ENCODE assay signal across 15 cellular contexts in the genomic region with DNA sequence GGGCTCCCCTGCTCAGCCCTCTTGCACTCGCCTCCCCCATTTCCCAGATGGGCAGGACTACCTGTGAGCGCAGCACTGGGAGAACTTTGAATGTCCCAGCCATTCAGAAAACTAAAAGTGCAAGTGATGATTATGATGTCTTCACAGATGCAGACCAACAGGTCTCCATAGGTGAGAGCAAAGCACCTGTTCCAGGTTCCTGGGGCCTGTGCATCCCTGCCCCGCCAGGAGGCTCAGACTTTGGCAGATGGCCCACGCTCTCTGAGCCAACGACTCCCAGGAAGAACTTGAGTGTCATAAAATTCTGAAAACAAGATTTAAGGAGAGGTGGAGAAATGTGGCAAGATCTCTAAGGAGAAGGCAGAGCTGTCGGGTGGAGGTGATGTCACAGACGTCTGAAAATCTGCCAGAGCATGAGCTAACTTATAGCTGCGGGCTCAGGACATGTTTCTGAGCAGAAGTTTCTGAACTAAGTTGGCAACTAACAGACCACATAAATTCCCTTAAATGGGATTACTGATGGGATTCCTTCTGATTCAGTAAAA.
DNase-seq lines count a peak whose midpoint lies in the region; ATAC-seq and TF ChIP-seq lines count a peak whose summit lies in the region.
"Had no signal": no experiment of that assay in that cellular context is flagged by ENCODE, and none has a peak within 500 bp of the region (broad histone marks: within the 10 kb centered on the region; RNA-seq: fewer than 3 reads in every experiment).

No MANE protein-coding gene starts in this region.

- no peaks in the 10 kb centered on the region for H3K9me3 ChIP-seq in mammary epithelial cell (replicated peaks; ENCODE audit: insufficient read depth, low read length)
- no peaks in the 10 kb centered on the region for H3K9me3 ChIP-seq in right lobe of liver
- H3K9me3 ChIP-seq: BE2C, Caco-2 had no signal

- H3K36me3 ChIP-seq in mammary epithelial cell (ENCODE audit: insufficient read depth, low read length) = no peaks in the 10 kb centered on the region
- no peaks in the 10 kb centered on the region for H3K36me3 ChIP-seq in right lobe of liver
- H3K36me3 ChIP-seq: BE2C had no signal

- WGBS in mammary epithelial cell (ENCODE audit: low coverage, missing lambda C conversion rate) = 24% methylated on average over 8 of the region's 8 CpGs
- WGBS in right lobe of liver (ENCODE audit: insufficient coverage, low coverage, low lambda C conversion rate, missing lambda C conversion rate) = 41% methylated on average over 8 of the region's 8 CpGs

- dilution Hi-C loops in mammary epithelial cell (cut with HindIII; ENCODE audit: low sequenced_read_pairs) = no loop called here

- CTCF ChIA-PET in mammary epithelial cell (lab: Charles Lee; ENCODE audit: low non-redundant PET) = no interaction called here

- intact Hi-C loops in mammary epithelial cell (cut with micrococcal nuclease) = no loop called here
- intact Hi-C loops in right lobe of liver (cut with DNase I) = no loop called here

- in situ Hi-C loops in mammary epithelial cell (cut with MboI; ENCODE audit: low sequenced_read_pairs in 2 of 2) = no loop called here

- peaks cover 1% of the 10 kb centered on the region for H3K27me3 ChIP-seq in mammary epithelial cell (ENCODE audit: insufficient read depth, low read length)
- peaks cover 47% of the 10 kb centered on the region for H3K27me3 ChIP-seq in foreskin keratinocyte
- no peaks in the 10 kb centered on the region for H3K27me3 ChIP-seq in right lobe of liver

- H4K20me1 ChIP-seq in mammary epithelial cell (ENCODE audit: insufficient read depth, low read length) = no peaks in the 10 kb centered on the region

- no peak for TF ChIP-seq POLR2A in right lobe of liver (IDR thresholded peaks at IDR 0.05)

- H3K9ac ChIP-seq in mammary epithelial cell (ENCODE audit: insufficient read depth, low read length) = no peak overlapping the region

- BruUV-seq in mammary epithelial cell (replicated peaks; lab: Mats Ljungman, UMichigan) = no TSS peak

- no peaks in the 10 kb centered on the region for H3K79me2 ChIP-seq in mammary epithelial cell (ENCODE audit: insufficient read depth, low read length)

- ATAC-seq in foreskin keratinocyte (peak; percentile 59), GM18511 (IDR thresholded peaks at IDR 0.05; ENCODE audit: unreplicated experiment) (no peak), right lobe of liver (no peak)
- ATAC-seq: HepG2 had no signal

- TF ChIP-seq CTCF in LNCaP clone FGC (IDR thresholded peaks at IDR 0.05; ENCODE audit: control insufficient read depth, extremely low read depth, insufficient read depth) = 0 out of 2 replicates have a peak, but pooled peaks have one; percentile 12
- peak in 1 of 2 donors; percentile 46 for TF ChIP-seq CTCF in mammary epithelial cell (conservative IDR thresholded peaks at IDR 0.05 in 1 of 2, IDR thresholded peaks at IDR 0.05 in 1 of 2; ENCODE audit: extremely low read depth in 1 of 2, insufficient read depth in 1 of 2, low read depth in 1 of 2, low read length in 2 of 2)
- peak; percentile 23 for TF ChIP-seq CTCF in foreskin keratinocyte (conservative IDR thresholded peaks at IDR 0.05)
- no peak for TF ChIP-seq CTCF in right lobe of liver (IDR thresholded peaks at IDR 0.05)

- H3K27ac ChIP-seq in mammary epithelial cell (ENCODE audit: insufficient read depth, low read depth, low read length) (no peak overlapping the region), foreskin keratinocyte (no peak overlapping the region), right lobe of liver (no peak overlapping the region)

- peak; percentile 63 for DNase-seq in LNCaP clone FGC (ENCODE audit: low read depth)
- DNase-seq in mammary epithelial cell = peak; percentile 33
- DNase-seq in foreskin keratinocyte = peak; percentile 82 to 89
- no peak for DNase-seq in NCI-H510A treated with DMSO at 0.1 percent for 48 hours (lab: John Stamatoyannopoulos, UW)
- no peak for DNase-seq in AG20443 (ENCODE audit: low spot score)
- no peak for DNase-seq in right lobe of liver
- DNase-seq: BE2C; Caco-2; CD8-positive, alpha-beta memory T cell; DND-41; GDM1; GOT3; H9 had no signal

- no peak overlapping the region for H2AFZ ChIP-seq in mammary epithelial cell (ENCODE audit: low read depth, low read length)

- H3K4me2 ChIP-seq in mammary epithelial cell (ENCODE audit: insufficient read depth, low read depth, low read length) = no peak overlapping the region

- H3K4me3 ChIP-seq in LNCaP clone FGC (ENCODE audit: low read depth, low read length) = no peak overlapping the region
- H3K4me3 ChIP-seq in mammary epithelial cell (replicated peaks in 1 of 3; ENCODE audit: insufficient read depth in 1 of 3, low read depth in 2 of 3, low read length in 3 of 3) = no peak overlapping the region
- H3K4me3 ChIP-seq in right lobe of liver = no peak overlapping the region

- no peaks in the 10 kb centered on the region for H3K4me1 ChIP-seq in mammary epithelial cell (ENCODE audit: insufficient read depth, low read length)
- peaks cover 5% of the 10 kb centered on the region for H3K4me1 ChIP-seq in foreskin keratinocyte
- H3K4me1 ChIP-seq in right lobe of liver = no peaks in the 10 kb centered on the region
- H3K4me1 ChIP-seq: BE2C, Caco-2 had no signal

Comparison
In these comparisons a context has a peak if more than half of its experiments do, and no peak if none do; other contexts are left out.
1. DNase-seq: peak in LNCaP clone FGC (single experiment), mammary epithelial cell (single experiment) and foreskin keratinocyte (2 of 2); none in NCI-H510A treated with DMSO at 0.1 percent for 48 hours (single experiment), AG20443 (single experiment) and right lobe of liver (0 of 3).
2. CTCF ChIP-seq: peak in LNCaP clone FGC (single experiment) and foreskin keratinocyte (single experiment); none in right lobe of liver (0 of 4).